29 cellular contexts compared by ENCODE assay signal in the genomic region with DNA sequence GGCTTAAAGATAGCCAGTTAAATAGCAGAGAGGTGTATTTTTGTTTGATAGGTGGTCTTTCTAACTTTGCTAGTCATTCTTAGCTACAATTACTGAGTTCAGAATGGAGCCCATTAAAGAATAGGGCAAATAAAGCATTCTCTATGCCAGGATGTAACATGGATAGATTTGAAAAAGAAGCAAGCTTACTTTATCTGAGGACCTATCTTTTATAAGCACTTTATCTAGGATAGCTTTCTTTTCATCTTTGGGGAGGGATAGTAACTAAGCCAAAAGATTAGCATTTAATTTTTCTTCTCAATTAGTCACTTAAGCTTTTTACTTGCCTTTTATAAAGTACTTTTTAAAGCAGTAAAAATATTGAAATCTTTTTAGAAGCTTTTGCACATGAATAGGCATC.
"Had no signal": no experiment of that assay in that cellular context is flagged by ENCODE, and none has a peak within 500 bp of the region (broad histone marks: within the 10 kb centered on the region; RNA-seq: fewer than 3 reads in every experiment).

No MANE protein-coding gene starts in this region.

- H3K4me3 ChIP-seq: stomach, suprapubic skin, testis, thoracic aorta, thyroid gland, tibial artery, tibial nerve, transverse colon, upper lobe of left lung, upper lobe of right lung, uterus, vagina had no signal

- H3K27me3 Mint-ChIP-seq: stimulated activated memory B cell treated with anti-CD40 and anti-IgM and Interleukin-4, amounts not matched to agents 10 μg/mL and 1 μg/mL and 100 μg/mL, for 72 hours; stimulated activated naive B cell treated with anti-CD40 and anti-IgM and Interleukin-4, amounts not matched to agents 10 μg/mL and 1 μg/mL and 100 μg/mL, for 72 hours; stimulated activated naive CD8-positive, alpha-beta T cell treated with anti-CD3 and anti-CD28 coated beads, Interleukin-15, amount 100 ng/mL, for 72 hours; stimulated activated naive CD8-positive, alpha-beta T cell treated with anti-CD3 and anti-CD28 coated beads, Interleukin-15, Interleukin-2, amounts not matched to agents 100 ng/mL and 50 ng/mL, for 24 hours; type B pancreatic cell had no signal

- H3K9me3 ChIP-seq: stomach, suprapubic skin, testis, thoracic aorta, thyroid gland, tibial artery, tibial nerve, transverse colon, upper lobe of left lung, upper lobe of right lung, uterus, vagina had no signal

- H3K4me1 Mint-ChIP-seq: stimulated activated effector memory CD8-positive, alpha-beta T cell treated with anti-CD3 and anti-CD28 coated beads, Interleukin-12 subunit alpha, Interleukin-12 subunit beta, amount 100 ng/mL, for 72 hours; stimulated activated memory B cell treated with anti-CD40 and anti-IgM and Interleukin-4, amounts not matched to agents 10 μg/mL and 1 μg/mL and 100 μg/mL, for 72 hours; stimulated activated naive B cell treated with anti-CD40 and anti-IgM and Interleukin-4, amounts not matched to agents 10 μg/mL and 1 μg/mL and 100 μg/mL, for 72 hours; stimulated activated naive CD8-positive, alpha-beta T cell treated with anti-CD3 and anti-CD28 coated beads, Interleukin-15, amount 100 ng/mL, for 72 hours had no signal

- H3K4me3 Mint-ChIP-seq: stimulated activated effector memory CD8-positive, alpha-beta T cell treated with anti-CD3 and anti-CD28 coated beads, Interleukin-12 subunit alpha, Interleukin-12 subunit beta, amount 100 ng/mL, for 72 hours; stimulated activated memory B cell treated with anti-CD40 and anti-IgM and Interleukin-4, amounts not matched to agents 10 μg/mL and 1 μg/mL and 100 μg/mL, for 72 hours; stimulated activated naive B cell treated with anti-CD40 and anti-IgM and Interleukin-4, amounts not matched to agents 10 μg/mL and 1 μg/mL and 100 μg/mL, for 72 hours; stimulated activated naive CD8-positive, alpha-beta T cell treated with anti-CD3 and anti-CD28 coated beads, Interleukin-15, amount 100 ng/mL, for 72 hours; stimulated activated naive CD8-positive, alpha-beta T cell treated with anti-CD3 and anti-CD28 coated beads, Interleukin-15, Interleukin-2, amounts not matched to agents 100 ng/mL and 50 ng/mL, for 24 hours; type B pancreatic cell had no signal

- DNase-seq: stimulated activated CD4-positive, alpha-beta T cell treated with anti-CD3 and anti-CD28 coated beads, Interleukin-2, amount 100 ng/mL, for 48 hours; stimulated activated CD4-positive, alpha-beta T cell treated with anti-CD3 and anti-CD28 coated beads, Interleukin-4, amount 100 ng/mL, for 1 hour; stimulated activated CD4-positive, alpha-beta T cell treated with anti-CD3 and anti-CD28 coated beads, Interleukin-4, amount 100 ng/mL, for 24 hours; stimulated activated CD4-positive, alpha-beta T cell treated with anti-CD3 and anti-CD28 coated beads, Interleukin-4, amount 100 ng/mL, for 4 hours; stimulated activated CD8-positive, alpha-beta memory T cell treated with anti-CD3 and anti-CD28 coated beads, Interleukin-4, amount 100 ng/mL, for 48 hours; stimulated activated naive B cell treated with anti-CD40 and anti-IgM and Interleukin-4, amounts not matched to agents 10 μg/mL and 1 μg/mL and 100 μg/mL, for 72 hours; stimulated activated naive CD4-positive, alpha-beta T cell; stimulated activated naive CD4-positive, alpha-beta T cell treated with Interleukin-2 at 50 U/mL for 16 hours; stimulated activated naive CD8-positive, alpha-beta T cell treated with anti-CD3 and anti-CD28 coated beads, Interleukin-15, amount 100 ng/mL, for 72 hours; stimulated activated naive CD8-positive, alpha-beta T cell treated with anti-CD3 and anti-CD28 coated beads, Interleukin-15, Interleukin-2, amounts not matched to agents 100 U/mL and 50 U/mL, for 24 hours; stomach; substantia nigra; testis; thyroid gland; tibial artery; transverse colon; trophoblast cell; upper lobe of left lung; upper lobe of right lung; uterus had no signal

- H3K4me1 ChIP-seq: stomach, suprapubic skin, testis, thyroid gland, tibial artery, tibial nerve, transverse colon, upper lobe of left lung, upper lobe of right lung, uterus, vagina had no signal

- H3K36me3 ChIP-seq: stomach, suprapubic skin, thoracic aorta, thyroid gland, tibial artery, tibial nerve, transverse colon, upper lobe of left lung, upper lobe of right lung, uterus, vagina had no signal

- FAIRE-seq: urothelium cell line had no signal

- H3K27ac ChIP-seq: stomach, suprapubic skin, testis, thoracic aorta, thyroid gland, tibial artery, tibial nerve, transverse colon, upper lobe of left lung, upper lobe of right lung, uterus, vagina had no signal

- ATAC-seq: stimulated activated effector memory CD8-positive, alpha-beta T cell treated with anti-CD3 and anti-CD28 coated beads, Interleukin-12 subunit alpha, Interleukin-12 subunit beta, amount 100 ng/mL, for 72 hours; stimulated activated memory B cell treated with anti-CD40 and anti-IgM and Interleukin-4, amounts not matched to agents 10 μg/mL and 1 μg/mL and 100 μg/mL, for 72 hours; stimulated activated naive B cell treated with anti-CD40 and anti-IgM and Interleukin-4, amounts not matched to agents 10 μg/mL and 1 μg/mL and 100 μg/mL, for 72 hours; stimulated activated naive CD8-positive, alpha-beta T cell treated with anti-CD3 and anti-CD28 coated beads, Interleukin-15, amount 100 ng/mL, for 72 hours; stimulated activated naive CD8-positive, alpha-beta T cell treated with anti-CD3 and anti-CD28 coated beads, Interleukin-15, Interleukin-2, amounts not matched to agents 100 U/mL and 50 U/mL, for 24 hours; upper lobe of right lung had no signal

- H3K27me3 ChIP-seq: stomach, suprapubic skin, testis, thyroid gland, tibial artery, tibial nerve, transverse colon, upper lobe of left lung, upper lobe of right lung, uterus, vagina had no signal

- H3K36me3 Mint-ChIP-seq: stimulated activated effector memory CD8-positive, alpha-beta T cell treated with anti-CD3 and anti-CD28 coated beads, Interleukin-12 subunit alpha, Interleukin-12 subunit beta, amount 100 ng/mL, for 72 hours; stimulated activated memory B cell treated with anti-CD40 and anti-IgM and Interleukin-4, amounts not matched to agents 10 μg/mL and 1 μg/mL and 100 μg/mL, for 72 hours; stimulated activated naive B cell treated with anti-CD40 and anti-IgM and Interleukin-4, amounts not matched to agents 10 μg/mL and 1 μg/mL and 100 μg/mL, for 72 hours; type B pancreatic cell had no signal

- H3K27ac Mint-ChIP-seq: stimulated activated effector memory CD8-positive, alpha-beta T cell treated with anti-CD3 and anti-CD28 coated beads, Interleukin-12 subunit alpha, Interleukin-12 subunit beta, amount 100 ng/mL, for 72 hours; stimulated activated memory B cell treated with anti-CD40 and anti-IgM and Interleukin-4, amounts not matched to agents 10 μg/mL and 1 μg/mL and 100 μg/mL, for 72 hours; stimulated activated naive B cell treated with anti-CD40 and anti-IgM and Interleukin-4, amounts not matched to agents 10 μg/mL and 1 μg/mL and 100 μg/mL, for 72 hours; stimulated activated naive CD8-positive, alpha-beta T cell treated with anti-CD3 and anti-CD28 coated beads, Interleukin-15, amount 100 ng/mL, for 72 hours; stimulated activated naive CD8-positive, alpha-beta T cell treated with anti-CD3 and anti-CD28 coated beads, Interleukin-15, Interleukin-2, amounts not matched to agents 100 ng/mL and 50 ng/mL, for 24 hours; type B pancreatic cell had no signal

- H3K9me3 Mint-ChIP-seq: stimulated activated memory B cell treated with anti-CD40 and anti-IgM and Interleukin-4, amounts not matched to agents 10 μg/mL and 1 μg/mL and 100 μg/mL, for 72 hours; stimulated activated naive CD8-positive, alpha-beta T cell treated with anti-CD3 and anti-CD28 coated beads, Interleukin-15, amount 100 ng/mL, for 72 hours; stimulated activated naive CD8-positive, alpha-beta T cell treated with anti-CD3 and anti-CD28 coated beads, Interleukin-15, Interleukin-2, amounts not matched to agents 100 ng/mL and 50 ng/mL, for 24 hours; type B pancreatic cell had no signal
